ENCODE assay signal across 21 cellular contexts in genomic region chr5:525916-526315, GRCh38.
"Had no signal": no experiment of that assay in that cellular context is flagged by ENCODE, and none has a peak within 500 bp of the region (broad histone marks: within the 10 kb centered on the region; RNA-seq: fewer than 3 reads in every experiment).

No MANE protein-coding gene starts in this region.

- H3K36me3 ChIP-seq: esophagus muscularis mucosa, gastrocnemius medialis, neutrophil, right lobe of liver, tibial artery, upper lobe of left lung, uterus had no signal

- H3K27ac ChIP-seq: dorsolateral prefrontal cortex, esophagus muscularis mucosa, gastrocnemius medialis, neutrophil, right lobe of liver, tibial artery, upper lobe of left lung, uterus had no signal

- ATAC-seq: gastrocnemius medialis; left colon; mucosa of descending colon; stimulated activated effector memory CD8-positive, alpha-beta T cell treated with anti-CD3 and anti-CD28 coated beads, Interleukin-12 subunit alpha, Interleukin-12 subunit beta, amount 100 ng/mL, for 72 hours had no signal

- H3K36me3 Mint-ChIP-seq: stimulated activated effector memory CD8-positive, alpha-beta T cell treated with anti-CD3 and anti-CD28 coated beads, Interleukin-12 subunit alpha, Interleukin-12 subunit beta, amount 100 ng/mL, for 72 hours had no signal

- H3K9me3 ChIP-seq: esophagus muscularis mucosa, gastrocnemius medialis, mucosa of descending colon, neutrophil, right lobe of liver, tibial artery, upper lobe of left lung, uterus had no signal

- H3K27ac Mint-ChIP-seq: nephron progenitor cell; stimulated activated effector memory CD8-positive, alpha-beta T cell treated with anti-CD3 and anti-CD28 coated beads, Interleukin-12 subunit alpha, Interleukin-12 subunit beta, amount 100 ng/mL, for 72 hours; stimulated activated naive CD8-positive, alpha-beta T cell treated with anti-CD3 and anti-CD28 coated beads, Interleukin-15, Interleukin-2, amounts not matched to agents 100 ng/mL and 50 ng/mL, for 24 hours had no signal

- DNase-seq: central memory CD4-positive, alpha-beta T cell; cortex of kidney; dorsolateral prefrontal cortex; effector CD8-positive, alpha-beta T cell; gastrocnemius medialis; islet precursor cell; left colon; mammary epithelial cell; nephron progenitor cell; stimulated activated CD4-positive, alpha-beta T cell treated with anti-CD3 and anti-CD28 coated beads, Interleukin-4, amount 100 ng/mL, for 1 hour; stimulated activated CD8-positive, alpha-beta memory T cell treated with anti-CD3 and anti-CD28 coated beads, Interleukin-4, amount 100 ng/mL, for 48 hours; tibial artery; uterus had no signal

- H3K4me1 ChIP-seq: gastrocnemius medialis had no signal

- FAIRE-seq: endometrium had no signal

- H3K4me3 Mint-ChIP-seq: stimulated activated naive CD8-positive, alpha-beta T cell treated with anti-CD3 and anti-CD28 coated beads, Interleukin-15, Interleukin-2, amounts not matched to agents 100 ng/mL and 50 ng/mL, for 24 hours had no signal

- H3K9me3 Mint-ChIP-seq: stimulated activated effector memory CD8-positive, alpha-beta T cell treated with anti-CD3 and anti-CD28 coated beads, Interleukin-12 subunit alpha, Interleukin-12 subunit beta, amount 100 ng/mL, for 72 hours; stimulated activated naive CD8-positive, alpha-beta T cell treated with anti-CD3 and anti-CD28 coated beads, Interleukin-15, Interleukin-2, amounts not matched to agents 100 ng/mL and 50 ng/mL, for 24 hours had no signal

- H3K4me3 ChIP-seq: dorsolateral prefrontal cortex, esophagus muscularis mucosa, gastrocnemius medialis, mucosa of descending colon, right lobe of liver, tibial artery, upper lobe of left lung, uterus had no signal
